In genomic region chr17:81703747-81704654, GRCh38 we compare ENCODE assay signal across 8 cellular contexts. TPM values are rescaled to one million over a fixed set of nuclear protein-coding genes. Genes with fewer than 3 reads are reported as not detected.
DNase-seq lines count a peak whose midpoint lies in the region; ATAC-seq, FAIRE-seq and TF ChIP-seq lines count a peak whose summit lies in the region.

No MANE protein-coding gene starts in this region.

- H3K9ac ChIP-seq in OCI-LY1 (ENCODE audit: low read length), result peak overlapping the region; percentile 99

- H3K27me3 ChIP-seq in OCI-LY1 (ENCODE audit: insufficient read depth, low read length) (no peaks in the 10 kb centered on the region), osteoblast (ENCODE audit: insufficient read depth, low read length) (no peaks in the 10 kb centered on the region)

- H3K9me2 ChIP-seq in OCI-LY1 (ENCODE audit: low read depth, low read length), result no peaks in the 10 kb centered on the region

- H3K36me3 ChIP-seq in OCI-LY1 (ENCODE audit: insufficient read depth, low read length) (peaks cover 81% of the 10 kb centered on the region), osteoblast (ENCODE audit: insufficient read depth, low read length) (peaks cover 49% of the 10 kb centered on the region)

- H3K4me3 ChIP-seq in OCI-LY1 (ENCODE audit: low read depth, low read length, poor library complexity, severe bottlenecking) (peak overlapping the region; percentile 95), osteoblast (ENCODE audit: insufficient read depth, low read length) (peak overlapping the region; percentile 93)

- TF ChIP-seq CTCF in OCI-LY1 (IDR thresholded peaks at IDR 0.05; ENCODE audit: low read length), result no peak
- TF ChIP-seq CTCF in osteoblast (IDR thresholded peaks at IDR 0.05; ENCODE audit: extremely low read depth, low read depth, low read length), result no peak

- H3K79me2 ChIP-seq in OCI-LY1 (ENCODE audit: insufficient read depth, low read length) (peaks cover 31% of the 10 kb centered on the region), osteoblast (ENCODE audit: insufficient read depth, low read length) (peaks cover 56% of the 10 kb centered on the region)

- ATAC-seq in GM19023 (IDR thresholded peaks at IDR 0.05; ENCODE audit: unreplicated experiment) (peak; percentile 13), GM21619 (IDR thresholded peaks at IDR 0.05; ENCODE audit: unreplicated experiment) (no peak)

- no peaks in the 10 kb centered on the region for H3F3A ChIP-seq in OCI-LY1 (ENCODE audit: insufficient read depth, low read length)

- no peak for FAIRE-seq in H54 (lab: Jason Lieb, UNC)

- H3K4me2 ChIP-seq in OCI-LY1 (ENCODE audit: low read length) (peak overlapping the region; percentile 96), osteoblast (ENCODE audit: insufficient read depth, low read length) (peak overlapping the region; percentile 96)

- DNase-seq in epidermal melanocyte (ENCODE audit: insufficient read length, low spot score) (peak; percentile 52), osteoblast (ENCODE audit: insufficient read length, low spot score, missing footprints) (peak; percentile 73), UCSD-AML1 (lab: John Stamatoyannopoulos, UW; ENCODE audit: unreplicated experiment) (no peak), H54 (ENCODE audit: insufficient read length, low spot score) (no peak), midbrain (lab: John Stamatoyannopoulos, UW) (no peak)

- H3K4me1 ChIP-seq in OCI-LY1 (ENCODE audit: insufficient read depth, low read length, severe bottlenecking) (peaks cover 30% of the 10 kb centered on the region), osteoblast (ENCODE audit: insufficient read depth, low read length) (peaks cover 21% of the 10 kb centered on the region)

- H2AFZ ChIP-seq in OCI-LY1 (ENCODE audit: low read length), result no peak overlapping the region
- H2AFZ ChIP-seq in osteoblast (ENCODE audit: low read length), result peak overlapping the region; percentile 25

- H3K27ac ChIP-seq in OCI-LY1 (ENCODE audit: low read depth, low read length, poor library complexity, severe bottlenecking) (peak overlapping the region; percentile 54), osteoblast (ENCODE audit: low read depth, low read length) (peak overlapping the region; percentile 96)

- TF ChIP-seq POLR2A in H54 (IDR thresholded peaks at IDR 0.05; ENCODE audit: low read depth, low read length), result no peak

- H3K9me3 ChIP-seq in OCI-LY1 (ENCODE audit: low read length) (no peaks in the 10 kb centered on the region), osteoblast (ENCODE audit: low read depth, low read length) (no peaks in the 10 kb centered on the region)

- H4K20me1 ChIP-seq in OCI-LY1 (ENCODE audit: insufficient read depth, low read length) (no peaks in the 10 kb centered on the region), osteoblast (ENCODE audit: insufficient read depth, low read length) (peaks cover 26% of the 10 kb centered on the region)

RNA-seq across cellular contexts. Expression of gene MRPL12, which starts 0.8 kb away (rescaled TPM):
- 6.2 and 8.8 TPM in 2 replicates for total RNA-seq in osteoblast

RNA-seq across cellular contexts. Expression of gene SLC25A10, which starts 8.1 kb away (rescaled TPM):
- 7.6 and 8.3 TPM in 2 replicates for total RNA-seq in osteoblast

RNA-seq across cellular contexts. Expression of gene HGS, which starts 20.2 kb away (rescaled TPM):
- total RNA-seq in osteoblast, result 100 and 110 TPM in 2 replicates

RNA-seq across cellular contexts. Expression of gene ARL16, which starts 20.4 kb away (rescaled TPM):
- total RNA-seq in osteoblast, result 24.5 and 26.1 TPM in 2 replicates

RNA-seq across cellular contexts. Expression of gene CCDC137, which starts 37.5 kb away (rescaled TPM):
- 4.7 and 5.6 TPM in 2 replicates for total RNA-seq in osteoblast

Comparison
In these comparisons a context has a peak if more than half of its experiments do, and no peak if none do; other contexts are left out.
1. DNase-seq: peak in epidermal melanocyte (single experiment) and osteoblast (single experiment); none in UCSD-AML1 (single experiment), H54 (single experiment) and midbrain (single experiment).